ENCODE assay signal across 1 cellular context in the genomic region with DNA sequence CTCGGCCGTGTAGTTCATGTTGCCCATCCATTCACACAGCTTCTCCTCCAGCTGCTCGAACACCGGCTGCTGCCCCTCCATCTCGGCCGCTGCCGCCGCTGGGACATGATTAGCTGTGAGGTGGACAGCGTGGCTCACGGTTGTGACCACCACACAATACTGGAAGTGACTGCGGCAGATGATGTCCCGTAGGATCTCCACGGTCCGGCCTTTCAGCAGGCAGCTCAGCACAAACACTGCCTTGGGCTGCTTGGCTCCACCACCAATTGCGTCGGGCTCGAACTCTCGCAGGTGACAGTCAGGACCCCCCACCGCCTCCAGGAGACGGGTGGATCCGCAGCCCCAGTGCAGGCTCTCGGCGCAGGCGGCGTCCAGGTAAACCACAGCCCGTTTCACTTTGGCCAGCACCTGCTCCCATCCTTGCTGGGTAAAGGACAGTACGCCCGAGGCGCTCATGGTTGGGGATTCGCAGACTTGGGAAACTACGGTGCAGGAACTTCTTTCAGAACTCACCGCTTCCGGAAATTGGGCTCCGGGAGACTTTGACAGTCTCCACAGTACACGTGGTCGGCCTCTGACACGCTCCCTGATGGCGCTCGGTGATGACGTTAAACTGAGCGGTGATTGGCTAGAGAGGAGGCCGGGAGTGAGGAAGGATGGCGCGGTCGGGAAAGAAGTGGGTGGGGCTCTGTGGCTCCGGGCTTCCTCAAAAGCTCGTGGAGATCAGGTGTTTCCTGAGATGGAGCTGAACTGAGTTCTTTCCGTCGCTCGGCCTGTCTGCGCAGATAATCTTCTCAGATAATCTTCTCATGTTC.
TF ChIP-seq lines count a peak whose summit lies in the region.

Gene SCFD2 (minus strand): TSS at position 576 of the 815 bp plus-strand sequence.

TF ChIP-seq in K562, 482 proteins besides CTCF, POLR2A, EP300 and RAD21 (continued from another document and continues in another):
- peak in 1 of 2 experiments; percentile 73; a peak in 3 of 4 replicates for TF ChIP-seq RCOR1 (IDR thresholded peaks at IDR 0.05; ENCODE audit: borderline replicate concordance in 1 of 2, low read depth in 2 of 2, low read length in 2 of 2)
- peak; percentile 23; the same call in 1 of the 2 replicates for TF ChIP-seq FOSL1 (tag; conservative IDR thresholded peaks at IDR 0.05)
- TF ChIP-seq, protein P1, sequence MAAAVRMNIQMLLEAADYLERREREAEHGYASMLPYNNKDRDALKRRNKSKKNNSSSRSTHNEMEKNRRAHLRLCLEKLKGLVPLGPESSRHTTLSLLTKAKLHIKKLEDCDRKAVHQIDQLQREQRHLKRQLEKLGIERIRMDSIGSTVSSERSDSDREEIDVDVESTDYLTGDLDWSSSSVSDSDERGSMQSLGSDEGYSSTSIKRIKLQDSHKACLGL (CRISPR knock-in tag; IDR thresholded peaks at IDR 0.05; ENCODE audit: borderline replicate concordance, poor library complexity, severe bottlenecking) = peak; percentile 99
- peak; percentile 93 for TF ChIP-seq CXXC5 (CRISPR knock-in tag; IDR thresholded peaks at IDR 0.05)
- TF ChIP-seq HDAC8 (tag; IDR thresholded peaks at IDR 0.05) = peak; percentile 18; the same call in 1 of the 2 replicates
- 0 out of 2 replicates have a peak, but pooled peaks have one; percentile 75 for TF ChIP-seq KAT7 (CRISPR knock-in tag; IDR thresholded peaks at IDR 0.05; ENCODE audit: borderline replicate concordance)
- TF ChIP-seq GABPA (tag; conservative IDR thresholded peaks at IDR 0.05; ENCODE audit: low read depth) = peak; percentile 79
- TF ChIP-seq SUPT5H (IDR thresholded peaks at IDR 0.05) = peak; percentile 63
- TF ChIP-seq E2F8 (IDR thresholded peaks at IDR 0.05; ENCODE audit: low read depth, partially characterized antibody) = peak; percentile 82
- no peak for TF ChIP-seq TFAM (CRISPR knock-in tag; conservative IDR thresholded peaks at IDR 0.05)
- TF ChIP-seq POU5F1 (IDR thresholded peaks at IDR 0.05; ENCODE audit: borderline replicate concordance, low read depth, low read length, partially characterized antibody) = no peak
- peak in 1 of 2 experiments; percentile 44; a peak in 3 of 4 replicates for TF ChIP-seq NRF1 (conservative IDR thresholded peaks at IDR 0.05 in 1 of 2, IDR thresholded peaks at IDR 0.05 in 1 of 2)
- TF ChIP-seq FOXA1 (IDR thresholded peaks at IDR 0.05; ENCODE audit: borderline replicate concordance) = no peak
- peak; percentile 85 for TF ChIP-seq L3MBTL2 (IDR thresholded peaks at IDR 0.05)
- TF ChIP-seq KLF6 (CRISPR knock-in tag; IDR thresholded peaks at IDR 0.05; ENCODE audit: borderline replicate concordance) = no peak
- TF ChIP-seq, protein P2, sequence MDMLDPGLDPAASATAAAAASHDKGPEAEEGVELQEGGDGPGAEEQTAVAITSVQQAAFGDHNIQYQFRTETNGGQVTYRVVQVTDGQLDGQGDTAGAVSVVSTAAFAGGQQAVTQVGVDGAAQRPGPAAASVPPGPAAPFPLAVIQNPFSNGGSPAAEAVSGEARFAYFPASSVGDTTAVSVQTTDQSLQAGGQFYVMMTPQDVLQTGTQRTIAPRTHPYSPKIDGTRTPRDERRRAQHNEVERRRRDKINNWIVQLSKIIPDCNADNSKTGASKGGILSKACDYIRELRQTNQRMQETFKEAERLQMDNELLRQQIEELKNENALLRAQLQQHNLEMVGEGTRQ (CRISPR knock-in tag; IDR thresholded peaks at IDR 0.05) = peak; percentile 49
- TF ChIP-seq ETV5 (CRISPR knock-in tag; IDR thresholded peaks at IDR 0.05; ENCODE audit: low read depth) = peak; percentile 45
- peak; percentile 45 for TF ChIP-seq MEIS2 (IDR thresholded peaks at IDR 0.05; ENCODE audit: partially characterized antibody)
- TF ChIP-seq FOXK2 (conservative IDR thresholded peaks at IDR 0.05 in 1 of 2, IDR thresholded peaks at IDR 0.05 in 1 of 2; ENCODE audit: low read depth in 2 of 2) = peak; percentile 80 to 84
- no peak for TF ChIP-seq ZNF212 (CRISPR knock-in tag; IDR thresholded peaks at IDR 0.05)
- TF ChIP-seq PRDM10 (IDR thresholded peaks at IDR 0.05; ENCODE audit: partially characterized antibody) = peak; percentile 76
- TF ChIP-seq CREB3L1 (IDR thresholded peaks at IDR 0.05; ENCODE audit: borderline replicate concordance, low read depth) = peak; percentile 89
- TF ChIP-seq, protein P3, sequence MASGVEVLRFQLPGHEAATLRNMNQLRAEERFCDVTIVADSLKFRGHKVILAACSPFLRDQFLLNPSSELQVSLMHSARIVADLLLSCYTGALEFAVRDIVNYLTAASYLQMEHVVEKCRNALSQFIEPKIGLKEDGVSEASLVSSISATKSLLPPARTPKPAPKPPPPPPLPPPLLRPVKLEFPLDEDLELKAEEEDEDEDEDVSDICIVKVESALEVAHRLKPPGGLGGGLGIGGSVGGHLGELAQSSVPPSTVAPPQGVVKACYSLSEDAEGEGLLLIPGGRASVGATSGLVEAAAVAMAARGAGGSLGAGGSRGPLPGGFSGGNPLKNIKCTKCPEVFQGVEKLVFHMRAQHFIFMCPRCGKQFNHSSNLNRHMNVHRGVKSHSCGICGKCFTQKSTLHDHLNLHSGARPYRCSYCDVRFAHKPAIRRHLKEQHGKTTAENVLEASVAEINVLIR (CRISPR knock-in tag; IDR thresholded peaks at IDR 0.05) = peak; percentile 94
- peak; percentile 91 for TF ChIP-seq PHF20 (IDR thresholded peaks at IDR 0.05; ENCODE audit: partially characterized antibody)
- TF ChIP-seq BCOR (IDR thresholded peaks at IDR 0.05) = no peak
- TF ChIP-seq ZNF316 (IDR thresholded peaks at IDR 0.05) = no peak
- TF ChIP-seq, protein P4, sequence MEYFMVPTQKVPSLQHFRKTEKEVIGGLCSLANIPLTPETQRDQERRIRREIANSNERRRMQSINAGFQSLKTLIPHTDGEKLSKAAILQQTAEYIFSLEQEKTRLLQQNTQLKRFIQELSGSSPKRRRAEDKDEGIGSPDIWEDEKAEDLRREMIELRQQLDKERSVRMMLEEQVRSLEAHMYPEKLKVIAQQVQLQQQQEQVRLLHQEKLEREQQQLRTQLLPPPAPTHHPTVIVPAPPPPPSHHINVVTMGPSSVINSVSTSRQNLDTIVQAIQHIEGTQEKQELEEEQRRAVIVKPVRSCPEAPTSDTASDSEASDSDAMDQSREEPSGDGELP (CRISPR knock-in tag; IDR thresholded peaks at IDR 0.05; ENCODE audit: borderline replicate concordance) = peak; percentile 81
- TF ChIP-seq MAZ (CRISPR knock-in tag; conservative IDR thresholded peaks at IDR 0.05 in 1 of 2, IDR thresholded peaks at IDR 0.05 in 1 of 2) = no peak
- TF ChIP-seq, protein P5, sequence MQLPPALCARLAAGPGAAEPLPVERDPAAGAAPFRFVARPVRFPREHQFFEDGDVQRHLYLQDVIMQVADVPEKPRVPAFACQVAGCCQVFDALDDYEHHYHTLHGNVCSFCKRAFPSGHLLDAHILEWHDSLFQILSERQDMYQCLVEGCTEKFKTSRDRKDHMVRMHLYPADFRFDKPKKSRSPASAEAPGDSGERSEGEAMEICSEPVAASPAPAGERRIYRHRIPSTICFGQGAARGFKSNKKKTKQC (CRISPR knock-in tag; IDR thresholded peaks at IDR 0.05) = 0 out of 2 replicates have a peak, but pooled peaks have one; percentile 57
- no peak for TF ChIP-seq ZNF133 (CRISPR knock-in tag; IDR thresholded peaks at IDR 0.05)
- no peak for TF ChIP-seq CEBPB (tag; IDR thresholded peaks at IDR 0.05)
- peak; percentile 43; the same call in 1 of the 2 replicates for TF ChIP-seq NBN (IDR thresholded peaks at IDR 0.05; ENCODE audit: low read depth)
- TF ChIP-seq SIN3A (IDR thresholded peaks at IDR 0.05; ENCODE audit: borderline replicate concordance in 2 of 2, control insufficient read depth in 1 of 2, low read depth in 2 of 2, low read length in 2 of 2) = peak; percentile 100
- TF ChIP-seq ATF3 (IDR thresholded peaks at IDR 0.05) = no peak; the same call in 1 of the 2 replicates
- no peak for TF ChIP-seq ATF3 (CRISPR knock-in tag; conservative IDR thresholded peaks at IDR 0.05)
- TF ChIP-seq, protein P6, sequence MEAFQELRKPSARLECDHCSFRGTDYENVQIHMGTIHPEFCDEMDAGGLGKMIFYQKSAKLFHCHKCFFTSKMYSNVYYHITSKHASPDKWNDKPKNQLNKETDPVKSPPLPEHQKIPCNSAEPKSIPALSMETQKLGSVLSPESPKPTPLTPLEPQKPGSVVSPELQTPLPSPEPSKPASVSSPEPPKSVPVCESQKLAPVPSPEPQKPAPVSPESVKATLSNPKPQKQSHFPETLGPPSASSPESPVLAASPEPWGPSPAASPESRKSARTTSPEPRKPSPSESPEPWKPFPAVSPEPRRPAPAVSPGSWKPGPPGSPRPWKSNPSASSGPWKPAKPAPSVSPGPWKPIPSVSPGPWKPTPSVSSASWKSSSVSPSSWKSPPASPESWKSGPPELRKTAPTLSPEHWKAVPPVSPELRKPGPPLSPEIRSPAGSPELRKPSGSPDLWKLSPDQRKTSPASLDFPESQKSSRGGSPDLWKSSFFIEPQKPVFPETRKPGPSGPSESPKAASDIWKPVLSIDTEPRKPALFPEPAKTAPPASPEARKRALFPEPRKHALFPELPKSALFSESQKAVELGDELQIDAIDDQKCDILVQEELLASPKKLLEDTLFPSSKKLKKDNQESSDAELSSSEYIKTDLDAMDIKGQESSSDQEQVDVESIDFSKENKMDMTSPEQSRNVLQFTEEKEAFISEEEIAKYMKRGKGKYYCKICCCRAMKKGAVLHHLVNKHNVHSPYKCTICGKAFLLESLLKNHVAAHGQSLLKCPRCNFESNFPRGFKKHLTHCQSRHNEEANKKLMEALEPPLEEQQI (IDR thresholded peaks at IDR 0.05) = peak; percentile 30; the same call in 1 of the 2 replicates
- TF ChIP-seq CBFB (CRISPR knock-in tag; IDR thresholded peaks at IDR 0.05) = 0 out of 2 replicates have a peak, but pooled peaks have one; percentile 82
- peak; percentile 54; the same call in 1 of the 2 replicates for TF ChIP-seq GTF2F1 (IDR thresholded peaks at IDR 0.05; ENCODE audit: low read depth, low read length)
- peak; percentile 44 for TF ChIP-seq TBP (optimal IDR thresholded peaks at IDR 0.05; ENCODE audit: low read depth, low read length)
- TF ChIP-seq NR2C1 (IDR thresholded peaks at IDR 0.05) = peak; percentile 75
- TF ChIP-seq NR2C1 (tag; IDR thresholded peaks at IDR 0.05) = peak; percentile 51
